In genomic region chr18:24421831-24422230, GRCh38 we compare ENCODE assay signal across 22 cellular contexts. TPM values are rescaled to one million over a fixed set of nuclear protein-coding genes. Genes with fewer than 3 reads are reported as not detected.
DNase-seq lines count a peak whose midpoint lies in the region; ATAC-seq, FAIRE-seq and TF ChIP-seq lines count a peak whose summit lies in the region.
"Had no signal": no experiment of that assay in that cellular context is flagged by ENCODE, and none has a peak within 500 bp of the region (broad histone marks: within the 10 kb centered on the region; RNA-seq: fewer than 3 reads in every experiment).

No MANE protein-coding gene starts in this region.

- TF ChIP-seq POLR2A in HepG2 (IDR thresholded peaks at IDR 0.05; ENCODE audit: insufficient read depth in 1 of 2, low read depth in 2 of 2, low read length in 2 of 2): no peak
- TF ChIP-seq POLR2A in spleen (IDR thresholded peaks at IDR 0.05): no peak

- intact Hi-C loops in HepG2 (cut with micrococcal nuclease; ENCODE audit: unreplicated experiment): no loop called here
- intact Hi-C loops in spleen (cut with DNase I; ENCODE audit: low total_unique reads): no loop called here

- H4K20me1 ChIP-seq in HepG2 (ENCODE audit: insufficient read depth, low read length): no peaks in the 10 kb centered on the region
- H4K20me1 ChIP-seq: BLaER1 treated with 17β-estradiol and CSF1 and Interleukin-3, amounts not matched to agents 10 nM and 100 nM had no signal

- H3K9ac ChIP-seq in adipocyte (ENCODE audit: low read length): no peak overlapping the region
- H3K9ac ChIP-seq in HepG2 (ENCODE audit: insufficient read depth, low read depth, low read length): no peak overlapping the region
- H3K9ac ChIP-seq: BLaER1 treated with 17β-estradiol and CSF1 and Interleukin-3, amounts not matched to agents 10 nM and 100 nM had no signal

- TF ChIP-seq CTCF in C4-2B (conservative IDR thresholded peaks at IDR 0.05): no peak
- TF ChIP-seq CTCF in LNCaP clone FGC (IDR thresholded peaks at IDR 0.05; ENCODE audit: control insufficient read depth, extremely low read depth, insufficient read depth): no peak
- TF ChIP-seq CTCF in foreskin fibroblast (IDR thresholded peaks at IDR 0.05; ENCODE audit: low read depth, low read length): no peak
- TF ChIP-seq CTCF in HepG2 (CRISPR knock-in tag; IDR thresholded peaks at IDR 0.05): no peak
- no peak for TF ChIP-seq CTCF in spleen (IDR thresholded peaks at IDR 0.05 in 8 of 11, conservative IDR thresholded peaks at IDR 0.05 in 3 of 11)

- H3K4me1 ChIP-seq in adipocyte (ENCODE audit: control insufficient read depth, insufficient read depth, low read length) (peaks cover 4% of the 10 kb centered on the region), HepG2 (ENCODE audit: insufficient read depth, low read length) (no peaks in the 10 kb centered on the region), spleen (peaks cover 0 to 8% (median 0%) of the 10 kb centered on the region in 6 donors)
- H3K4me1 ChIP-seq: BLaER1 treated with 17β-estradiol and CSF1 and Interleukin-3, amounts not matched to agents 10 nM and 100 nM had no signal

- H3K9me3 ChIP-seq in adipocyte (ENCODE audit: control insufficient read depth, low read length): peaks cover 9% of the 10 kb centered on the region
- H3K9me3 ChIP-seq in HepG2 (ENCODE audit: low read length): peaks cover 8% of the 10 kb centered on the region; the same call in 1 of the 2 replicates
- H3K9me3 ChIP-seq in spleen: peaks cover 0 to 5% (median 0%) of the 10 kb centered on the region in 8 donors
- H3K9me3 ChIP-seq: MG63 had no signal

- POLR2A ChIA-PET in HepG2 (lab: Yijun Ruan, JAX): no interaction called here

- H3K27me3 ChIP-seq in adipocyte (replicated peaks; ENCODE audit: control insufficient read depth, insufficient read depth, low read length): peaks cover 37% of the 10 kb centered on the region
- H3K27me3 ChIP-seq in HepG2 (ENCODE audit: control insufficient read depth in 1 of 2, insufficient read depth in 2 of 2, low read length in 2 of 2): peaks cover 0 to 4% of the 10 kb centered on the region in 2 experiments; a peak in 1 of 5 replicates
- peaks cover 0 to 60% (median 0%) of the 10 kb centered on the region in 7 donors for H3K27me3 ChIP-seq in spleen (replicated peaks in 1 of 7)
- H3K27me3 ChIP-seq: MG63 had no signal

- FAIRE-seq in HepG2 (lab: Jason Lieb, UNC): no peak
- FAIRE-seq: GM12878, RCC 7860 had no signal

- 0% methylated on average over 1 of the region's 1 CpG for whole genome bisulfite sequencing in HepG2 (ENCODE audit: low lambda C conversion rate)
- WGBS in spleen, 5 donors: 34 to 66% (median 57%) methylated on average over 1 of the region's 1 CpG

- no peak overlapping the region for H3K4me3 ChIP-seq in LNCaP clone FGC (ENCODE audit: low read depth, low read length)
- no peak overlapping the region for H3K4me3 ChIP-seq in adipocyte (ENCODE audit: low read length)
- H3K4me3 ChIP-seq in foreskin fibroblast (ENCODE audit: low read depth in 1 of 2, low read length in 2 of 2): peak overlapping the region in 1 of 2 donors; percentile 1
- no peak overlapping the region for H3K4me3 ChIP-seq in HepG2 (replicated peaks in 1 of 3; ENCODE audit: insufficient read depth in 1 of 3, low read depth in 2 of 3, low read length in 3 of 3)
- H3K4me3 ChIP-seq in spleen: no peak overlapping the region
- H3K4me3 ChIP-seq: BLaER1 treated with 17β-estradiol and CSF1 and Interleukin-3, amounts not matched to agents 10 nM and 100 nM; GM12878; MG63; SJSA1 had no signal

- no peaks in the 10 kb centered on the region for H3K79me2 ChIP-seq in HepG2 (ENCODE audit: insufficient read depth, low read length)

- DNase-seq in LNCaP clone FGC (ENCODE audit: low read depth) (peak; percentile 41), adipocyte (ENCODE audit: low read depth) (peak; percentile 9), foreskin fibroblast (peak; percentile 8 to 39), HepG2 (ENCODE audit: low spot score) (no peak), spleen (no peak), NCI-H146 treated with DMSO at 0.1 percent for 48 hours (lab: John Stamatoyannopoulos, UW; ENCODE audit: unreplicated experiment) (no peak)
- no peak for DNase-seq in activated CD4-positive, alpha-beta T cell treated with anti-CD3 and anti-CD28 coated beads, Interleukin-2, amount 50 U/mL, for 4 hours
- DNase-seq: 8988T; CD8-positive, alpha-beta memory T cell; DMS79 treated with DMSO at 0.1 percent for 48 hours; H7; Kasumi-1; MG63; NCI-H187; NCI-H2227 treated with DMSO at 0.1 percent for 48 hours; NCI-H510A had no signal

- TF ChIP-seq RAD21 in HepG2 (CRISPR knock-in tag; IDR thresholded peaks at IDR 0.05): no peak

- H3K36me3 ChIP-seq in adipocyte (ENCODE audit: control insufficient read depth, insufficient read depth, low read length, severe bottlenecking): no peaks in the 10 kb centered on the region
- no peaks in the 10 kb centered on the region for H3K36me3 ChIP-seq in HepG2 (replicated peaks in 1 of 2; ENCODE audit: control insufficient read depth in 1 of 2, insufficient read depth in 2 of 2, low read length in 2 of 2)
- no peaks in the 10 kb centered on the region for H3K36me3 ChIP-seq in spleen
- H3K36me3 ChIP-seq: MG63 had no signal

- H3K27ac ChIP-seq in C4-2B (peak overlapping the region; percentile 89), HepG2 (ENCODE audit: extremely low read length, insufficient read depth, low read length) (no peak overlapping the region), spleen (no peak overlapping the region)
- H3K27ac ChIP-seq: BLaER1 treated with 17β-estradiol and CSF1 and Interleukin-3, amounts not matched to agents 10 nM and 100 nM; SJSA1 had no signal

- no peak overlapping the region for H2AFZ ChIP-seq in HepG2 (ENCODE audit: low read length)

- TF ChIP-seq EP300 in HepG2 (IDR thresholded peaks at IDR 0.05; ENCODE audit: low read depth in 2 of 2, low read length in 2 of 2): no peak
- no peak for TF ChIP-seq EP300 in HepG2 (CRISPR knock-in tag; IDR thresholded peaks at IDR 0.05; ENCODE audit: borderline replicate concordance)

- CTCF ChIA-PET in HepG2 (lab: Yijun Ruan, JAX; ENCODE audit: low intra/inter-chr PET ratio, low total read pairs): no interaction called here

- no TSS peak for BruUV-seq in HepG2 (replicated peaks; lab: Mats Ljungman, UMichigan)

- no peak for ATAC-seq in HepG2
- ATAC-seq: GM12878 had no signal

- in situ Hi-C loops in HepG2 (cut with HindIII; ENCODE audit: extremely low pct_ligation_motif_present, low pct_unique_long_range_greater_than_20kb): no loop called here

- H3K4me2 ChIP-seq in HepG2 (ENCODE audit: low read depth, low read length): no peak overlapping the region
- H3K4me2 ChIP-seq: BLaER1 treated with 17β-estradiol and CSF1 and Interleukin-3, amounts not matched to agents 10 nM and 100 nM had no signal

RNA-seq across cellular contexts. Expression of gene IMPACT, which starts 4.6 kb away (rescaled TPM):
- 7.7 and 13.4 TPM in 2 replicates for total RNA-seq in HepG2 (2016; rRNA removed; fragmentation: Illumina TruSeq; extraction: Trizol)
- 2.3 and 2.8 TPM in 2 replicates for total RNA-seq in HepG2 (2016; cell fraction: cytosol; rRNA removed; fragmentation: Illumina TruSeq; extraction: Trizol; ENCODE audit: low read depth)
- total RNA-seq in HepG2 (2016; cell fraction: insoluble cytoplasmic fraction; rRNA removed; fragmentation: Illumina TruSeq; extraction: Trizol): 8.8 and 15.1 TPM in 2 replicates
- 5.4 and 5.5 TPM in 2 replicates for total RNA-seq in HepG2 (2016; cell fraction: membrane; rRNA removed; fragmentation: Illumina TruSeq; extraction: Trizol)
- total RNA-seq in HepG2 (2016; cell fraction: nucleus; rRNA removed; fragmentation: Illumina TruSeq; extraction: Trizol): 4.0 and 5.0 TPM in 2 replicates
- polyA plus RNA-seq in HepG2 (2011; rRNA removed): 4.5 and 5.0 TPM in 2 replicates
- polyA plus RNA-seq in HepG2 (2011; cell fraction: cytosol; rRNA removed): 1.6 and 3.5 TPM in 2 replicates
- 2.3 and 2.6 TPM in 2 replicates for polyA plus RNA-seq in HepG2 (2011; cell fraction: nucleus; rRNA removed)
- 4.5 and 6.8 TPM in 2 replicates for polyA plus RNA-seq in HepG2 (2012)
- 1.2 and 2.3 TPM in 2 replicates for polyA plus RNA-seq in HepG2 (2016; cell fraction: cytosol; fragmentation: Illumina TruSeq; extraction: Trizol; ENCODE audit: low read depth)
- 11.1 and 14.1 TPM in 2 replicates for polyA plus RNA-seq in HepG2 (2016; cell fraction: insoluble cytoplasmic fraction; fragmentation: Illumina TruSeq; extraction: Trizol; ENCODE audit: low read depth)
- polyA plus RNA-seq in HepG2 (2016; cell fraction: membrane; fragmentation: Illumina TruSeq; extraction: Trizol; ENCODE audit: low read depth): 2.8 and 3.0 TPM in 2 replicates
- polyA plus RNA-seq in HepG2 (2016; cell fraction: nucleus; fragmentation: Illumina TruSeq; extraction: Trizol; ENCODE audit: insufficient read depth, low read depth): 6.0 and 7.4 TPM in 2 replicates
- 0.72 and 4.5 TPM in 2 replicates for polyA minus RNA-seq in HepG2 (2011; rRNA and poly(A)+ RNA removed; ENCODE audit: low replicate concordance)
- polyA minus RNA-seq in HepG2 (2011; cell fraction: cytosol; rRNA and poly(A)+ RNA removed): 2.8 and 3.5 TPM in 2 replicates
- polyA minus RNA-seq in HepG2 (2011; cell fraction: nucleus; rRNA and poly(A)+ RNA removed): 4.2 and 4.7 TPM in 2 replicates
- 10 to 100 TPM; 14.6 to 36.7 (median 23.7) TPM for total RNA-seq in spleen
- polyA plus RNA-seq in spleen: 10 to 100 TPM; 10.6 to 16.7 (median 13.4) TPM
- total RNA-seq: OCI-LY7 had no signal

RNA-seq across cellular contexts. Expression of gene OSBPL1A, which starts 24.2 kb away (rescaled TPM):
- 0.02 and 0.13 TPM in 2 replicates for total RNA-seq in HepG2 (2016; rRNA removed; fragmentation: Illumina TruSeq; extraction: Trizol)
- total RNA-seq in HepG2 (2016; cell fraction: cytosol; rRNA removed; fragmentation: Illumina TruSeq; extraction: Trizol; ENCODE audit: low read depth): 0.26 TPM in 1 of 2 replicates, not detected in the other
- 0.13 TPM in 1 of 2 replicates, not detected in the other for total RNA-seq in HepG2 (2016; cell fraction: insoluble cytoplasmic fraction; rRNA removed; fragmentation: Illumina TruSeq; extraction: Trizol)
- total RNA-seq in HepG2 (2016; cell fraction: membrane; rRNA removed; fragmentation: Illumina TruSeq; extraction: Trizol): 0.10 TPM in 1 of 2 replicates, not detected in the other
- not detected in 2 replicates for total RNA-seq in HepG2 (2016; cell fraction: nucleus; rRNA removed; fragmentation: Illumina TruSeq; extraction: Trizol)
- not detected in 2 replicates for polyA plus RNA-seq in HepG2 (2011; rRNA removed)
- polyA plus RNA-seq in HepG2 (2011; cell fraction: cytosol; rRNA removed): not detected in 2 replicates
- 0.29 TPM in 1 of 2 replicates, not detected in the other for polyA plus RNA-seq in HepG2 (2011; cell fraction: nucleus; rRNA removed)
- not detected in 2 replicates for polyA plus RNA-seq in HepG2 (2012)
- not detected in 2 replicates for polyA plus RNA-seq in HepG2 (2016; cell fraction: cytosol; fragmentation: Illumina TruSeq; extraction: Trizol; ENCODE audit: low read depth)
- 0.20 TPM in 1 of 2 replicates, not detected in the other for polyA plus RNA-seq in HepG2 (2016; cell fraction: insoluble cytoplasmic fraction; fragmentation: Illumina TruSeq; extraction: Trizol; ENCODE audit: low read depth)
- polyA plus RNA-seq in HepG2 (2016; cell fraction: membrane; fragmentation: Illumina TruSeq; extraction: Trizol; ENCODE audit: low read depth): 0.16 TPM in 1 of 2 replicates, not detected in the other
- not detected in 2 replicates for polyA plus RNA-seq in HepG2 (2016; cell fraction: nucleus; fragmentation: Illumina TruSeq; extraction: Trizol; ENCODE audit: insufficient read depth, low read depth)
- 20.2 TPM in 1 of 2 replicates, not detected in the other for polyA minus RNA-seq in HepG2 (2011; rRNA and poly(A)+ RNA removed; ENCODE audit: low replicate concordance)
- polyA minus RNA-seq in HepG2 (2011; cell fraction: cytosol; rRNA and poly(A)+ RNA removed): 0.18 and 0.49 TPM in 2 replicates
- polyA minus RNA-seq in HepG2 (2011; cell fraction: nucleus; rRNA and poly(A)+ RNA removed): 0.26 TPM in 1 of 2 replicates, not detected in the other
- 10 to 100 TPM; 17.4 to 29.6 (median 22.4) TPM for total RNA-seq in spleen
- polyA plus RNA-seq in spleen: 1 to 10 TPM; 3.8 to 6.7 (median 6.4) TPM

RNA-seq across cellular contexts. Expression of gene HRH4, which starts 38.6 kb away (rescaled TPM):
- not detected in 2 replicates for total RNA-seq in HepG2 (2016; rRNA removed; fragmentation: Illumina TruSeq; extraction: Trizol)
- total RNA-seq in HepG2 (2016; cell fraction: cytosol; rRNA removed; fragmentation: Illumina TruSeq; extraction: Trizol; ENCODE audit: low read depth): not detected in 2 replicates
- total RNA-seq in HepG2 (2016; cell fraction: insoluble cytoplasmic fraction; rRNA removed; fragmentation: Illumina TruSeq; extraction: Trizol): not detected in 2 replicates
- total RNA-seq in HepG2 (2016; cell fraction: membrane; rRNA removed; fragmentation: Illumina TruSeq; extraction: Trizol): not detected in 2 replicates
- not detected in 2 replicates for total RNA-seq in HepG2 (2016; cell fraction: nucleus; rRNA removed; fragmentation: Illumina TruSeq; extraction: Trizol)
- not detected in 2 replicates for polyA plus RNA-seq in HepG2 (2011; rRNA removed)
- polyA plus RNA-seq in HepG2 (2011; cell fraction: cytosol; rRNA removed): not detected in 2 replicates
- not detected in 2 replicates for polyA plus RNA-seq in HepG2 (2011; cell fraction: nucleus; rRNA removed)
- polyA plus RNA-seq in HepG2 (2012): not detected in 2 replicates
- not detected in 2 replicates for polyA plus RNA-seq in HepG2 (2016; cell fraction: cytosol; fragmentation: Illumina TruSeq; extraction: Trizol; ENCODE audit: low read depth)
- not detected in 2 replicates for polyA plus RNA-seq in HepG2 (2016; cell fraction: insoluble cytoplasmic fraction; fragmentation: Illumina TruSeq; extraction: Trizol; ENCODE audit: low read depth)
- not detected in 2 replicates for polyA plus RNA-seq in HepG2 (2016; cell fraction: membrane; fragmentation: Illumina TruSeq; extraction: Trizol; ENCODE audit: low read depth)
- not detected in 2 replicates for polyA plus RNA-seq in HepG2 (2016; cell fraction: nucleus; fragmentation: Illumina TruSeq; extraction: Trizol; ENCODE audit: insufficient read depth, low read depth)
- 0.28 TPM in 1 of 2 replicates, not detected in the other for polyA minus RNA-seq in HepG2 (2011; rRNA and poly(A)+ RNA removed; ENCODE audit: low replicate concordance)
- polyA minus RNA-seq in HepG2 (2011; cell fraction: cytosol; rRNA and poly(A)+ RNA removed): not detected in 2 replicates
- 0.12 TPM in 1 of 2 replicates, not detected in the other for polyA minus RNA-seq in HepG2 (2011; cell fraction: nucleus; rRNA and poly(A)+ RNA removed)
- total RNA-seq in spleen: 1 to 10 TPM in 3 of 7 donors, under 1 TPM in 3, not detected in 1; 0.46 to 1.8 (median 0.93) TPM
- polyA plus RNA-seq in spleen: under 1 TPM in 2 of 3 donors, not detected in 1; 0.02 to 0.03 TPM
- total RNA-seq: CD8-positive, alpha-beta memory T cell; GM12878; H7; OCI-LY7; SJSA1 had no signal
- polyA plus RNA-seq: CD8-positive, alpha-beta memory T cell; GM12878 had no signal

Comparison
In these comparisons a context has a peak if more than half of its experiments do, and no peak if none do; other contexts are left out.
1. DNase-seq: peak in LNCaP clone FGC (single experiment), adipocyte (single experiment) and foreskin fibroblast (2 of 2); none in activated CD4-positive, alpha-beta T cell treated with anti-CD3 and anti-CD28 coated beads, Interleukin-2, amount 50 U/mL, for 4 hours (0 of 2), HepG2 (single experiment), spleen (single experiment) and NCI-H146 treated with DMSO at 0.1 percent for 48 hours (single experiment).
2. RNA of gene OSBPL1A, which starts 24.2 kb away (total RNA-seq): 17.4 to 29.6 TPM in spleen; 0.02 to 0.26 TPM in HepG2; every median in the first group is over 10 times any median in the second.